Comparison of ENCODE assay signal across 23 cellular contexts in the genomic region with DNA sequence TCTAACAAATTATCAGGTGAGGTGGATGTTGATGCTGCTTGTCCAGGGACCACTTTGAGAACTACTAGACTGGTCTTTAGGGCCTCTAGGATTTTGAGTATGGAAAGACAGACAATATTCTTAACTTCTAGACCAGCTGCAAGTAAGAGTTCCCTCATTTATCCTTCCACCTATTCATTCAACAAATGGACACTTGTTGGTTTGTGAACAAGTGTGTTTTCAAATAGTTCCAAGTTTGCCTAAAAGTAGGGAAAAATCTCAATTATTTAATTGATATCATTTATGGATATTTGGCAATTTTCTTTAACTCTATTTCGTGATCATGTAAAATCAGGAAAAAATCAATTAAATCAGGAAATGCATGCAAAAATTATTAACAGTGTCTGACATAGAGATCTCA.
DNase-seq lines count a peak whose midpoint lies in the region; ATAC-seq, FAIRE-seq and TF ChIP-seq lines count a peak whose summit lies in the region.
"Had no signal": no experiment of that assay in that cellular context is flagged by ENCODE, and none has a peak within 500 bp of the region (broad histone marks: within the 10 kb centered on the region; RNA-seq: fewer than 3 reads in every experiment).

No MANE protein-coding gene starts in this region.

- H3K4me3 Mint-ChIP-seq in HFFc6, result no peak overlapping the region
- H3K4me3 Mint-ChIP-seq: CD4-positive, alpha-beta T cell; CD8-positive, alpha-beta T cell had no signal

- no peak overlapping the region; the same call in 2 of the 3 replicates for H3K4me2 ChIP-seq in A549
- H3K4me2 ChIP-seq: BLaER1 had no signal

- TF ChIP-seq CTCF in A549 (IDR thresholded peaks at IDR 0.05) (no peak), HFFc6 (IDR thresholded peaks at IDR 0.05) (no peak), VCaP (conservative IDR thresholded peaks at IDR 0.05) (no peak)

- 59% methylated on average over 1 of the region's 1 CpG for WGBS in A549 (ENCODE audit: missing lambda C conversion rate)

- FAIRE-seq in A549 (lab: Jason Lieb, UNC), result no peak
- FAIRE-seq: D721Med, GM12878, GM12892, GM18507 had no signal

- no peaks in the 10 kb centered on the region; the same call in 1 of the 2 replicates for H3K9me3 Mint-ChIP-seq in HFFc6
- H3K9me3 Mint-ChIP-seq: CD4-positive, alpha-beta T cell; CD8-positive, alpha-beta T cell had no signal

- DNase-seq in A549 (ENCODE audit: low read depth in 1 of 2, low spot score in 1 of 2), result no peak
- no peak for DNase-seq in HFFc6
- no peak for DNase-seq in DMS153 (lab: John Stamatoyannopoulos, UW)
- DNase-seq in C1 segment of cervical spinal cord (lab: John Stamatoyannopoulos, UW), result no peak
- DNase-seq: ACHN; BE2C; Caco-2; Calu3; CD4-positive, alpha-beta T cell; CD8-positive, alpha-beta T cell; DMS53; DMS79; DND-41; EL; GDM1 had no signal

- H3K27me3 Mint-ChIP-seq in HFFc6 (ENCODE audit: insufficient read depth), result no peaks in the 10 kb centered on the region
- H3K27me3 Mint-ChIP-seq: CD4-positive, alpha-beta T cell had no signal

- H3K27ac ChIP-seq in A549, result peak overlapping the region; percentile 79 to 88; a peak in 4 of 6 replicates
- H3K27ac ChIP-seq in VCaP, result peak overlapping the region; percentile 7; the same call in 1 of the 2 replicates
- H3K27ac ChIP-seq: 22Rv1, BLaER1, C4-2B had no signal

- CTCF ChIA-PET in A549 (lab: Yijun Ruan, JAX), result interaction anchor here (1.1 to 1.3 kb wide), 2 partner anchors 59 to 521 kb away, joined by 3 to 4 read pairs; no protein-coding TSS in a partner anchor

- no peak for ATAC-seq in A549
- ATAC-seq: CD8-positive, alpha-beta T cell; GM12878 had no signal

- peaks cover 46% of the 10 kb centered on the region for H3K4me1 ChIP-seq in A549
- H3K4me1 ChIP-seq: BE2C, BLaER1, Caco-2 had no signal

- peaks cover 49% of the 10 kb centered on the region for H3K4me1 Mint-ChIP-seq in HFFc6 (ENCODE audit: low read depth)

- H3K27ac Mint-ChIP-seq in HFFc6, result peak overlapping the region; percentile 70; the same call in 1 of the 2 replicates
- H3K27ac Mint-ChIP-seq: CD4-positive, alpha-beta T cell; CD8-positive, alpha-beta T cell had no signal

- no peak for TF ChIP-seq POLR2A in A549 (IDR thresholded peaks at IDR 0.05; ENCODE audit: low read length)

- no peak for TF ChIP-seq EP300 in A549 (IDR thresholded peaks at IDR 0.05)

- TF ChIP-seq RAD21 in A549 (conservative IDR thresholded peaks at IDR 0.05 in 1 of 2, IDR thresholded peaks at IDR 0.05 in 1 of 2), result no peak

- H3K36me3 Mint-ChIP-seq in HFFc6 (ENCODE audit: low read depth), result no peaks in the 10 kb centered on the region
- H3K36me3 Mint-ChIP-seq: CD8-positive, alpha-beta T cell had no signal

- no peak overlapping the region for H3K4me3 ChIP-seq in A549
- H3K4me3 ChIP-seq: BLaER1, GM12878 had no signal

- POLR2A ChIA-PET in A549 (lab: Yijun Ruan, JAX), result no interaction called here

- H3K9me3 ChIP-seq in A549, result no peaks in the 10 kb centered on the region
- H3K9me3 ChIP-seq: BE2C, BLaER1, Caco-2 had no signal

TF ChIP-seq in A549, 52 proteins besides CTCF, POLR2A, EP300 and RAD21:
- TF ChIP-seq ZNF302 (CRISPR knock-in tag; IDR thresholded peaks at IDR 0.05), result no peak
- TF ChIP-seq KDM1A (IDR thresholded peaks at IDR 0.05; ENCODE audit: low read depth), result no peak
- TF ChIP-seq FOSL2 (IDR thresholded peaks at IDR 0.05), result no peak
- TF ChIP-seq FOSL2 (CRISPR knock-in tag; IDR thresholded peaks at IDR 0.05), result no peak
- TF ChIP-seq, protein P1, sequence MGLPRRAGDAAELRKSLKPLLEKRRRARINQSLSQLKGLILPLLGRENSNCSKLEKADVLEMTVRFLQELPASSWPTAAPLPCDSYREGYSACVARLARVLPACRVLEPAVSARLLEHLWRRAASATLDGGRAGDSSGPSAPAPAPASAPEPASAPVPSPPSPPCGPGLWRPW (IDR thresholded peaks at IDR 0.05), result no peak
- no peak for TF ChIP-seq ESRRA (IDR thresholded peaks at IDR 0.05; ENCODE audit: borderline replicate concordance, low read length)
- no peak for TF ChIP-seq JUN (IDR thresholded peaks at IDR 0.05)
- TF ChIP-seq GATA3 (IDR thresholded peaks at IDR 0.05; ENCODE audit: borderline replicate concordance), result no peak
- no peak for TF ChIP-seq HEYL (CRISPR knock-in tag; IDR thresholded peaks at IDR 0.05)
- TF ChIP-seq, protein P2, sequence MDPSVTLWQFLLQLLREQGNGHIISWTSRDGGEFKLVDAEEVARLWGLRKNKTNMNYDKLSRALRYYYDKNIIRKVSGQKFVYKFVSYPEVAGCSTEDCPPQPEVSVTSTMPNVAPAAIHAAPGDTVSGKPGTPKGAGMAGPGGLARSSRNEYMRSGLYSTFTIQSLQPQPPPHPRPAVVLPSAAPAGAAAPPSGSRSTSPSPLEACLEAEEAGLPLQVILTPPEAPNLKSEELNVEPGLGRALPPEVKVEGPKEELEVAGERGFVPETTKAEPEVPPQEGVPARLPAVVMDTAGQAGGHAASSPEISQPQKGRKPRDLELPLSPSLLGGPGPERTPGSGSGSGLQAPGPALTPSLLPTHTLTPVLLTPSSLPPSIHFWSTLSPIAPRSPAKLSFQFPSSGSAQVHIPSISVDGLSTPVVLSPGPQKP (IDR thresholded peaks at IDR 0.05; ENCODE audit: low read depth, low read length), result no peak
- TF ChIP-seq, protein P3, sequence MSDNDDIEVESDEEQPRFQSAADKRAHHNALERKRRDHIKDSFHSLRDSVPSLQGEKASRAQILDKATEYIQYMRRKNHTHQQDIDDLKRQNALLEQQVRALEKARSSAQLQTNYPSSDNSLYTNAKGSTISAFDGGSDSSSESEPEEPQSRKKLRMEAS (IDR thresholded peaks at IDR 0.05), result no peak
- no peak for TF ChIP-seq SMC3 (IDR thresholded peaks at IDR 0.05)
- TF ChIP-seq MAZ (IDR thresholded peaks at IDR 0.05; ENCODE audit: borderline replicate concordance, low read depth, low read length), result no peak
- TF ChIP-seq RFX5 (IDR thresholded peaks at IDR 0.05), result no peak
- no peak for TF ChIP-seq TP53 (CRISPR knock-in tag; IDR thresholded peaks at IDR 0.05)
